ENCODE assay signal across 8 cellular contexts in the genomic region with DNA sequence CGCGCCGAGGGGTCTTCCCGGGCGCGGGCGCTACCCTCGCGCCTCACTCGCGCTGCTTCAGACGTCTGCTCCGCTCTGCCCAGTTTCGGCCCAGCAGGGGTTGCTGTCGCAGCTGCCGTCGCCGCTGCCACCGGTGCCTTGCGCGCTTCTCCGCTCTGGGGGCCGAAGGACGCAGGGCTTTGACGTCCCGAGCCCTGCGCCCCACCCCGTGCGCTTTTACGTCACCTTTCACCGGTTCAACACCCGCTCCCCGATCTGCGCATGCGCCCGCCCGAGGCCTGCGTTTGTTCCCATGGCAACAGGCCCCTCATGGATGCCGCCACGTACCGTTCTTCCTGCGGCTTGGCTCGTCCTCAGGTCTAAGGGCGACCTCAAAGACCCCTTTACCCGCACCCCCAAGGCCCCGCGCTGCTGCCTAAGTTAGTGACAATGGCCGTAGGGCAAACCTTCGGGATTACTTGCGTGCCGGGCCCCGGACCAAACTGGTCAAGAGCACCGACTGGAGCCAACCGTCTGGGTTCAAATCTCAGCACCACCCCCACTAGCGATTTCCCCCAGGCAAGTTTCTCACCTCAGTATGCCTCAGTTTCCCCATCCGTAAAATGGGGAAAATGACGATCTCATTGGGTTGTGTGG. TPM values are rescaled to one million over a fixed set of nuclear protein-coding genes. Genes with fewer than 3 reads are reported as not detected.
DNase-seq lines count a peak whose midpoint lies in the region; ATAC-seq, FAIRE-seq and TF ChIP-seq lines count a peak whose summit lies in the region.

No MANE protein-coding gene starts in this region.

- H3K9me3 Mint-ChIP-seq in immature natural killer cell = no peaks in the 10 kb centered on the region

- H3K4me3 Mint-ChIP-seq in immature natural killer cell = peak overlapping the region; percentile 85 to 92 (median 90)

- DNase-seq in AG04449 (ENCODE audit: low read depth, low spot score) (peak; percentile 49), NCI-H2196 treated with DMSO at 0.1 percent for 48 hours (lab: John Stamatoyannopoulos, UW; ENCODE audit: unreplicated experiment) (peak; percentile 93), bronchial epithelial cell (ENCODE audit: low read depth) (peak; percentile 79), immature natural killer cell (peak; percentile 99), smooth muscle cell of the brain vasculature (ENCODE audit: low read depth, low spot score) (peak; percentile 88)

- TF ChIP-seq CTCF in AG04449 (IDR thresholded peaks at IDR 0.05; ENCODE audit: insufficient read depth, low read length, missing control alignments) (no peak), WI38 (IDR thresholded peaks at IDR 0.05; ENCODE audit: low read depth, low read length) (no peak), bronchial epithelial cell (IDR thresholded peaks at IDR 0.05; ENCODE audit: insufficient read depth, low read length, severe bottlenecking) (no peak)

- CTCF ChIA-PET in AG04449 (lab: Yijun Ruan, JAX) = interaction anchor here (1.0 to 1.6 kb wide), 5 partner anchors 108 to 163 kb away, joined by 3 to 5 read pairs (median 4); no protein-coding TSS in a partner anchor

- H3K4me1 Mint-ChIP-seq in immature natural killer cell = peaks cover 35 to 36% of the 10 kb centered on the region in 2 donors

- ATAC-seq in GM18907 (IDR thresholded peaks at IDR 0.05; ENCODE audit: unreplicated experiment) = peak; percentile 44
- peak; percentile 31 for ATAC-seq in HG03139 (IDR thresholded peaks at IDR 0.05; ENCODE audit: unreplicated experiment)

- H3K27me3 ChIP-seq in bronchial epithelial cell (ENCODE audit: control insufficient read depth, insufficient read depth, low read length) = no peaks in the 10 kb centered on the region

- H3K27ac Mint-ChIP-seq in immature natural killer cell = peak overlapping the region; percentile 93 to 98 (median 98)

- H3K27me3 Mint-ChIP-seq in immature natural killer cell (ENCODE audit: low read depth in 3 of 3) = peaks cover 17 to 31% (median 23%) of the 10 kb centered on the region in 3 donors

- peaks cover 7% of the 10 kb centered on the region for H3K36me3 ChIP-seq in bronchial epithelial cell (ENCODE audit: control insufficient read depth, insufficient read depth, low read length)

- FAIRE-seq in bronchial epithelial cell (lab: Jason Lieb, UNC) = no peak

- H3K4me3 ChIP-seq in AG04449 (ENCODE audit: low read depth, low read length) = peak overlapping the region; percentile 84
- peak overlapping the region; percentile 82 for H3K4me3 ChIP-seq in WI38 (ENCODE audit: low read depth, low read length)
- peak overlapping the region; percentile 83 for H3K4me3 ChIP-seq in bronchial epithelial cell (ENCODE audit: low read depth, low read length)

- no peaks in the 10 kb centered on the region for H3K36me3 Mint-ChIP-seq in immature natural killer cell

- POLR2A ChIA-PET in AG04449 (lab: Yijun Ruan, JAX) = no interaction called here

RNA-seq across cellular contexts. Expression of a gene that starts 0.6 kb away (rescaled TPM):
- 19.0 and 21.6 TPM in 2 replicates for total RNA-seq in bronchial epithelial cell
- polyA plus RNA-seq in immature natural killer cell = 100 to 1,000 TPM; 190 to 301 (median 226) TPM

RNA-seq across cellular contexts. Expression of a gene that starts 3.4 kb away (rescaled TPM):
- 17.4 and 23.7 TPM in 2 replicates for total RNA-seq in bronchial epithelial cell
- 10 to 100 TPM in 2 of 3 donors, 1 to 10 TPM in 1; 3.6 to 29.2 (median 10.2) TPM for polyA plus RNA-seq in immature natural killer cell

RNA-seq across cellular contexts. Expression of a gene that starts 14.6 kb away (rescaled TPM):
- not detected in 2 replicates for total RNA-seq in bronchial epithelial cell
- polyA plus RNA-seq in immature natural killer cell = not detected

RNA-seq across cellular contexts. Expression of a gene that starts 25.8 kb away (rescaled TPM):
- 51.6 and 85.3 TPM in 2 replicates for total RNA-seq in bronchial epithelial cell
- 100 to 1,000 TPM; 130 to 163 (median 157) TPM for polyA plus RNA-seq in immature natural killer cell

RNA-seq across cellular contexts. Expression of a gene that starts 39.6 kb away (rescaled TPM):
- total RNA-seq in bronchial epithelial cell = 38.2 and 48.9 TPM in 2 replicates
- polyA plus RNA-seq in immature natural killer cell = 100 to 1,000 TPM; 154 to 255 (median 189) TPM

Comparison
In these comparisons a context has a peak if more than half of its experiments do, and no peak if none do; other contexts are left out.
1. Peak in every context shown above with its lines: DNase-seq, ATAC-seq and H3K4me3 ChIP-seq.
2. DNase-seq: peak in every context shown above with its lines; median percentile 99 in immature natural killer cell; 93 in NCI-H2196 treated with DMSO at 0.1 percent for 48 hours; 88 in smooth muscle cell of the brain vasculature; 79 in bronchial epithelial cell; 49 in AG04449.